ENCODE assay signal across 21 cellular contexts in the genomic region with DNA sequence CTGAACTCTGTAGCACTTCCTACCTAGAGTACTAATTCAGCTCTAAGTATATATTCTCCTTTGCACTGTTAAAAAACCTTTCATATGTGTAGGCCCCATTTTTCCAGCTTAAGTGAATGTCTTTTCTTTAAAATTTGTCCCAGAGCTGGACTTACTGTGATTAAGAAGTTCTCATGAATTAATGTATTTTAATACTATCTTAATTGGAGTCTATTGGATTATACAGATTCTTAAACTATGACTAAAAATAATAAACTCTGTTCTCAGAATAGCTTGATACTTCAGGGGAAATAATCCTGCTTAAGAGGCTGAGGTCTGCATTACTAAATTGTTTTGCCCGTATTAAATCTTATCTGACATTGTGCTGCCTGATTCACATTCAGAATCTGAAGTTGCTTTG.
DNase-seq lines count a peak whose midpoint lies in the region; ATAC-seq and TF ChIP-seq lines count a peak whose summit lies in the region.
"Had no signal": no experiment of that assay in that cellular context is flagged by ENCODE, and none has a peak within 500 bp of the region (broad histone marks: within the 10 kb centered on the region; RNA-seq: fewer than 3 reads in every experiment).

No MANE protein-coding gene starts in this region.

- BruUV-seq in MCF 10A (replicated peaks; lab: Mats Ljungman, UMichigan): no TSS peak

- no peak for TF ChIP-seq POLR2A in sigmoid colon (IDR thresholded peaks at IDR 0.05)

- H3K27ac ChIP-seq in SK-N-SH (ENCODE audit: low read depth in 2 of 2, low read length in 1 of 2) (no peak overlapping the region), smooth muscle cell (ENCODE audit: low read depth) (peak overlapping the region; percentile 39), sigmoid colon (no peak overlapping the region)
- H3K27ac ChIP-seq: A549; BLaER1 treated with 17β-estradiol and CSF1 and Interleukin-3, amounts not matched to agents 10 nM and 100 nM had no signal

- no peak for DNase-seq in SK-N-SH
- DNase-seq in NCI-H82 treated with DMSO at 0.1 percent for 48 hours (lab: John Stamatoyannopoulos, UW; ENCODE audit: unreplicated experiment): peak; percentile 5
- DNase-seq in smooth muscle cell (lab: John Stamatoyannopoulos, UW; ENCODE audit: unreplicated experiment): no peak
- no peak for DNase-seq in sigmoid colon
- DNase-seq in MCF 10A (ENCODE audit: unreplicated experiment): no peak
- DNase-seq: 8988T; ACHN; AML-193; BE2C; CD4-positive, alpha-beta T cell; CD8-positive, alpha-beta memory T cell; DMS153; DND-41; GF-D8; GOT3; HFFc6 had no signal

- peaks cover 73% of the 10 kb centered on the region for H3K27me3 Mint-ChIP-seq in MCF 10A (ENCODE audit: insufficient read depth, unreplicated experiment)
- H3K27me3 Mint-ChIP-seq: CD4-positive, alpha-beta T cell; CD8-positive, alpha-beta memory T cell had no signal

- ATAC-seq in SK-N-SH treated with all-trans-retinoic acid at 6 μM for 48 hours: no peak
- ATAC-seq: A549 had no signal

- H3K9me3 Mint-ChIP-seq in MCF 10A (ENCODE audit: unreplicated experiment): no peaks in the 10 kb centered on the region
- H3K9me3 Mint-ChIP-seq: CD4-positive, alpha-beta T cell had no signal

- intact Hi-C loops in sigmoid colon (cut with DNase I): no loop called here
- intact Hi-C loops in MCF 10A (cut with micrococcal nuclease): no loop called here

- TF ChIP-seq CTCF in SK-N-SH (IDR thresholded peaks at IDR 0.05): no peak
- TF ChIP-seq CTCF in smooth muscle cell (IDR thresholded peaks at IDR 0.05; ENCODE audit: borderline replicate concordance, insufficient read depth, poor library complexity, severe bottlenecking): no peak
- no peak for TF ChIP-seq CTCF in sigmoid colon (IDR thresholded peaks at IDR 0.05)
- TF ChIP-seq CTCF in MCF 10A (IDR thresholded peaks at IDR 0.05; ENCODE audit: unreplicated experiment): no peak

- no peaks in the 10 kb centered on the region; a peak in 1 of 4 replicates for H3K4me1 ChIP-seq in SK-N-SH (ENCODE audit: control insufficient read depth in 1 of 2, insufficient read depth in 2 of 2, low read depth in 1 of 2, low read length in 1 of 2)
- H3K4me1 ChIP-seq in smooth muscle cell (ENCODE audit: low read depth): no peaks in the 10 kb centered on the region
- H3K4me1 ChIP-seq in sigmoid colon: peaks cover 0 to 10% (median 3%) of the 10 kb centered on the region in 4 donors
- H3K4me1 ChIP-seq: A549, BE2C had no signal

- H4K20me1 ChIP-seq in SK-N-SH (ENCODE audit: insufficient read depth) (no peaks in the 10 kb centered on the region), smooth muscle cell (ENCODE audit: low read depth) (no peaks in the 10 kb centered on the region)
- H4K20me1 ChIP-seq: BLaER1 treated with 17β-estradiol and CSF1 and Interleukin-3, amounts not matched to agents 10 nM and 100 nM had no signal

- no peak overlapping the region for H3K9ac ChIP-seq in SK-N-SH
- no peak overlapping the region for H3K9ac ChIP-seq in smooth muscle cell (ENCODE audit: low read depth)
- H3K9ac ChIP-seq: BLaER1 treated with 17β-estradiol and CSF1 and Interleukin-3, amounts not matched to agents 10 nM and 100 nM had no signal

- TF ChIP-seq RAD21 in SK-N-SH (IDR thresholded peaks at IDR 0.05; ENCODE audit: low read length): no peak

- POLR2A ChIA-PET in SK-N-SH (lab: Yijun Ruan, JAX) (no interaction called here), MCF 10A (lab: Yijun Ruan, JAX) (no interaction called here)

- H3K9me2 ChIP-seq in SK-N-SH: no peaks in the 10 kb centered on the region

- CTCF ChIA-PET in SK-N-SH (lab: Yijun Ruan, JAX): no interaction called here
- CTCF ChIA-PET in MCF 10A (lab: Yijun Ruan, JAX): no interaction called here

- TF ChIP-seq EP300 in SK-N-SH (IDR thresholded peaks at IDR 0.05; ENCODE audit: borderline replicate concordance in 1 of 2, low read depth in 1 of 2, low read length in 1 of 2): no peak
- TF ChIP-seq EP300 in sigmoid colon (IDR thresholded peaks at IDR 0.05): no peak

- no peaks in the 10 kb centered on the region for H3K36me3 Mint-ChIP-seq in MCF 10A (ENCODE audit: insufficient read depth, unreplicated experiment)
- H3K36me3 Mint-ChIP-seq: CD14-positive monocyte; CD8-positive, alpha-beta memory T cell had no signal

- no peaks in the 10 kb centered on the region for H3K9me3 ChIP-seq in SK-N-SH
- H3K9me3 ChIP-seq in smooth muscle cell (replicated peaks; ENCODE audit: low read depth): no peaks in the 10 kb centered on the region
- H3K9me3 ChIP-seq in sigmoid colon: no peaks in the 10 kb centered on the region
- H3K9me3 ChIP-seq: A549; BE2C; BLaER1 treated with 17β-estradiol and CSF1 and Interleukin-3, amounts not matched to agents 10 nM and 100 nM; HAP-1 had no signal

- no peaks in the 10 kb centered on the region for H3K27me3 ChIP-seq in SK-N-SH (ENCODE audit: insufficient read depth)
- H3K27me3 ChIP-seq in smooth muscle cell (ENCODE audit: low read depth): no peaks in the 10 kb centered on the region
- H3K27me3 ChIP-seq in sigmoid colon: no peaks in the 10 kb centered on the region
- H3K27me3 ChIP-seq: BE2C; BLaER1 treated with 17β-estradiol and CSF1 and Interleukin-3, amounts not matched to agents 10 nM and 100 nM had no signal

- H3K4me2 ChIP-seq in SK-N-SH (no peak overlapping the region), smooth muscle cell (no peak overlapping the region)
- H3K4me2 ChIP-seq: A549; BLaER1 treated with 17β-estradiol and CSF1 and Interleukin-3, amounts not matched to agents 10 nM and 100 nM had no signal

- H3K4me3 ChIP-seq in SK-N-SH (ENCODE audit: low read depth in 2 of 2, low read length in 1 of 2) (no peak overlapping the region), smooth muscle cell (no peak overlapping the region), sigmoid colon (no peak overlapping the region)
- H3K4me3 ChIP-seq: A549; BLaER1 treated with 17β-estradiol and CSF1 and Interleukin-3, amounts not matched to agents 10 nM and 100 nM; HAP-1 had no signal

- H3F3A ChIP-seq in SK-N-SH (replicated peaks; ENCODE audit: insufficient read depth) (no peaks in the 10 kb centered on the region), smooth muscle cell (ENCODE audit: low read depth) (no peaks in the 10 kb centered on the region)

- H3K36me3 ChIP-seq in SK-N-SH (replicated peaks in 1 of 2; ENCODE audit: control insufficient read depth in 1 of 2, insufficient read depth in 2 of 2, low read length in 1 of 2) (no peaks in the 10 kb centered on the region), smooth muscle cell (ENCODE audit: low read depth) (no peaks in the 10 kb centered on the region), sigmoid colon (no peaks in the 10 kb centered on the region)
- H3K36me3 ChIP-seq: BE2C; BLaER1 treated with 17β-estradiol and CSF1 and Interleukin-3, amounts not matched to agents 10 nM and 100 nM; HAP-1 had no signal

- WGBS in SK-N-SH (ENCODE audit: low lambda C conversion rate): 13% methylated on average over 1 of the region's 1 CpG
- 36% methylated on average over 1 of the region's 1 CpG for WGBS in smooth muscle cell (ENCODE audit: low lambda C conversion rate)
- WGBS in sigmoid colon, 2 donors: 44 to 79% methylated on average over 1 of the region's 1 CpG

- H3K27ac Mint-ChIP-seq in MCF 10A (ENCODE audit: low read depth, unreplicated experiment): no peak overlapping the region
- H3K27ac Mint-ChIP-seq: CD14-positive monocyte; CD4-positive, alpha-beta T cell; CD8-positive, alpha-beta memory T cell; HFFc6 had no signal

- H2AFZ ChIP-seq in SK-N-SH (ENCODE audit: low read depth) (no peak overlapping the region), smooth muscle cell (ENCODE audit: low read depth) (peak overlapping the region; percentile 10)

- peaks cover 4% of the 10 kb centered on the region for H3K4me1 Mint-ChIP-seq in MCF 10A (ENCODE audit: insufficient read depth, unreplicated experiment)
- H3K4me1 Mint-ChIP-seq: CD14-positive monocyte; CD8-positive, alpha-beta memory T cell had no signal

- H3K4me3 Mint-ChIP-seq in MCF 10A (ENCODE audit: unreplicated experiment): no peak overlapping the region
- H3K4me3 Mint-ChIP-seq: CD14-positive monocyte; CD4-positive, alpha-beta T cell; CD8-positive, alpha-beta memory T cell; HFFc6 had no signal

- no peaks in the 10 kb centered on the region for H3K79me2 ChIP-seq in SK-N-SH (ENCODE audit: insufficient read depth)
- no peaks in the 10 kb centered on the region for H3K79me2 ChIP-seq in smooth muscle cell (ENCODE audit: low read depth)

TF ChIP-seq in SK-N-SH treated with all-trans-retinoic acid at 6 μM for 48 hours, 23 proteins besides CTCF, POLR2A, EP300 and RAD21 (continues in another document):
- TF ChIP-seq OSR1 (CRISPR knock-in tag; IDR thresholded peaks at IDR 0.05) (no peak), SNAI2 (CRISPR knock-in tag; IDR thresholded peaks at IDR 0.05) (0 out of 2 replicates have a peak, but pooled peaks have one; percentile 29), ZNF565 (CRISPR knock-in tag; conservative IDR thresholded peaks at IDR 0.05; ENCODE audit: low read depth) (no peak), ESRRG (CRISPR knock-in tag; IDR thresholded peaks at IDR 0.05) (no peak), RARB (CRISPR knock-in tag; IDR thresholded peaks at IDR 0.05) (no peak)

TF ChIP-seq in SK-N-SH, 30 proteins besides CTCF, POLR2A, EP300 and RAD21 (continues in another document):
- no peak for TF ChIP-seq ZBTB33 (IDR thresholded peaks at IDR 0.05; ENCODE audit: borderline replicate concordance, low read depth)
- TF ChIP-seq RCOR1 (IDR thresholded peaks at IDR 0.05; ENCODE audit: low read length): no peak
- TF ChIP-seq MEF2A (IDR thresholded peaks at IDR 0.05; ENCODE audit: borderline replicate concordance, low read depth): no peak
- no peak for TF ChIP-seq EZH2phosphoT487 (IDR thresholded peaks at IDR 0.05; ENCODE audit: borderline replicate concordance, low read depth)
- TF ChIP-seq FOXJ3 (CRISPR knock-in tag; IDR thresholded peaks at IDR 0.05): no peak
- no peak for TF ChIP-seq RFX5 (IDR thresholded peaks at IDR 0.05; ENCODE audit: low read length)
